Comparison of ENCODE assay signal across 15 cellular contexts in genomic region chrX:8404443-8404842, GRCh38.
DNase-seq lines count a peak whose midpoint lies in the region; ATAC-seq, FAIRE-seq and TF ChIP-seq lines count a peak whose summit lies in the region.
"Had no signal": no experiment of that assay in that cellular context is flagged by ENCODE, and none has a peak within 500 bp of the region (broad histone marks: within the 10 kb centered on the region; RNA-seq: fewer than 3 reads in every experiment).

No MANE protein-coding gene starts in this region.

- ATAC-seq in RWPE2 (ENCODE audit: low read depth) (peak; percentile 65), gastroesophageal sphincter (peak; percentile 39), pancreas (peak; percentile 48 to 82 (median 66))
- ATAC-seq: activated CD4-positive, alpha-beta T cell treated with anti-CD3 and anti-CD28 coated beads for 36 hours; natural killer cell treated with Interleukin-12 subunit alpha and Interleukin-12 subunit beta and Interleukin-15 and Interleukin-18, amount 100 ng/mL, for 72 hours had no signal

- H3K36me3 ChIP-seq in RWPE2 (ENCODE audit: low read depth) = no peaks in the 10 kb centered on the region
- H3K36me3 ChIP-seq in gastroesophageal sphincter = no peaks in the 10 kb centered on the region
- no peaks in the 10 kb centered on the region for H3K36me3 ChIP-seq in pancreas
- no peaks in the 10 kb centered on the region for H3K36me3 ChIP-seq in MM.1S (replicated peaks; ENCODE audit: insufficient read depth, low read length)
- H3K36me3 ChIP-seq: vagina had no signal

- peaks cover 7% of the 10 kb centered on the region for H3K4me1 ChIP-seq in RWPE2 (ENCODE audit: insufficient read depth, poor library complexity, severe bottlenecking)
- peaks cover 0 to 17% (median 0%) of the 10 kb centered on the region in 3 donors for H3K4me1 ChIP-seq in gastroesophageal sphincter
- H3K4me1 ChIP-seq in pancreas = no peaks in the 10 kb centered on the region
- no peaks in the 10 kb centered on the region for H3K4me1 ChIP-seq in MM.1S (ENCODE audit: low read length)
- H3K4me1 ChIP-seq: vagina had no signal

- H3K4me2 ChIP-seq in MM.1S (ENCODE audit: low read depth, low read length) = no peak overlapping the region
- H3K4me2 ChIP-seq: hepatocyte had no signal

- FAIRE-seq in pancreas (lab: Jason Lieb, UNC) = no peak

- no peaks in the 10 kb centered on the region for H4K20me1 ChIP-seq in MM.1S (ENCODE audit: insufficient read depth, low read length)

- no peak overlapping the region for H2AFZ ChIP-seq in MM.1S (ENCODE audit: low read length)
- H2AFZ ChIP-seq: hepatocyte had no signal

- H3K27me3 ChIP-seq in RWPE2 (ENCODE audit: insufficient read depth, poor library complexity, severe bottlenecking) (no peaks in the 10 kb centered on the region), gastroesophageal sphincter (no peaks in the 10 kb centered on the region), pancreas (no peaks in the 10 kb centered on the region), MM.1S (replicated peaks; ENCODE audit: insufficient read depth, low read length) (no peaks in the 10 kb centered on the region)
- H3K27me3 ChIP-seq: hepatocyte, vagina had no signal

- no peaks in the 10 kb centered on the region for H3F3A ChIP-seq in MM.1S (ENCODE audit: insufficient read depth, low read length)

- WGBS in gastroesophageal sphincter (ENCODE audit: low coverage in 1 of 2), 2 donors = 21 to 22% methylated on average over 3 to 5 of the region's 5 CpGs
- WGBS in pancreas, 2 donors = 11 to 18% methylated on average over 5 of the region's 5 CpGs

- no peaks in the 10 kb centered on the region for H3K9me2 ChIP-seq in MM.1S (replicated peaks; ENCODE audit: insufficient read depth, low read length)

- H3K9me3 ChIP-seq in RWPE2 (ENCODE audit: severe bottlenecking) = no peaks in the 10 kb centered on the region
- H3K9me3 ChIP-seq in gastroesophageal sphincter = no peaks in the 10 kb centered on the region
- no peaks in the 10 kb centered on the region for H3K9me3 ChIP-seq in pancreas
- no peaks in the 10 kb centered on the region for H3K9me3 ChIP-seq in MM.1S (replicated peaks; ENCODE audit: insufficient read depth, low read length)

- peak overlapping the region; percentile 16 for H3K27ac ChIP-seq in RWPE2 (ENCODE audit: poor library complexity, severe bottlenecking)
- peak overlapping the region in 2 of 4 donors; percentile 12 to 51 for H3K27ac ChIP-seq in gastroesophageal sphincter
- H3K27ac ChIP-seq in pancreas = no peak overlapping the region
- H3K27ac ChIP-seq in MM.1S (ENCODE audit: low read length) = no peak overlapping the region
- H3K27ac ChIP-seq: hepatocyte, vagina had no signal

- TF ChIP-seq CTCF in RWPE2 (IDR thresholded peaks at IDR 0.05; ENCODE audit: poor library complexity, severe bottlenecking) = no peak
- TF ChIP-seq CTCF in gastroesophageal sphincter (IDR thresholded peaks at IDR 0.05) = no peak
- no peak for TF ChIP-seq CTCF in pancreas (IDR thresholded peaks at IDR 0.05)
- TF ChIP-seq CTCF in MM.1S (IDR thresholded peaks at IDR 0.05; ENCODE audit: low read length) = no peak

- DNase-seq in H4 (ENCODE audit: low spot score) (peak; percentile 51), RWPE2 (ENCODE audit: low spot score) (no peak), pancreas (peak in 2 of 6 donors; percentile 2 to 17), MM.1S (no peak), hippocampal formation (lab: John Stamatoyannopoulos, UW) (no peak), NCI-H2081 treated with DMSO at 0.1 percent for 48 hours (lab: John Stamatoyannopoulos, UW) (no peak), OCI-M2 (lab: John Stamatoyannopoulos, UW; ENCODE audit: unreplicated experiment) (no peak)
- DNase-seq: activated CD4-positive, alpha-beta T cell treated with anti-CD3 and anti-CD28 coated beads for 36 hours; erythroblast; NCI-H146; SHP77 treated with DMSO at 0.1 percent for 48 hours had no signal

- intact Hi-C loops in pancreas (cut with DNase I) = no loop called here

- TF ChIP-seq EP300 in gastroesophageal sphincter (IDR thresholded peaks at IDR 0.05) = no peak

- H3K79me2 ChIP-seq in MM.1S (ENCODE audit: low read length) = no peaks in the 10 kb centered on the region
- H3K79me2 ChIP-seq: hepatocyte had no signal

- no peak for TF ChIP-seq POLR2A in gastroesophageal sphincter (IDR thresholded peaks at IDR 0.05)

- no peak overlapping the region for H3K4me3 ChIP-seq in RWPE2 (ENCODE audit: severe bottlenecking)
- H3K4me3 ChIP-seq in gastroesophageal sphincter = no peak overlapping the region
- no peak overlapping the region for H3K4me3 ChIP-seq in pancreas
- no peak overlapping the region for H3K4me3 ChIP-seq in MM.1S (ENCODE audit: low read length)
- H3K4me3 ChIP-seq: hepatocyte, vagina had no signal

- no peak overlapping the region for H3K9ac ChIP-seq in MM.1S (ENCODE audit: low read length)
